1 cellular context compared by ENCODE assay signal in the genomic region with DNA sequence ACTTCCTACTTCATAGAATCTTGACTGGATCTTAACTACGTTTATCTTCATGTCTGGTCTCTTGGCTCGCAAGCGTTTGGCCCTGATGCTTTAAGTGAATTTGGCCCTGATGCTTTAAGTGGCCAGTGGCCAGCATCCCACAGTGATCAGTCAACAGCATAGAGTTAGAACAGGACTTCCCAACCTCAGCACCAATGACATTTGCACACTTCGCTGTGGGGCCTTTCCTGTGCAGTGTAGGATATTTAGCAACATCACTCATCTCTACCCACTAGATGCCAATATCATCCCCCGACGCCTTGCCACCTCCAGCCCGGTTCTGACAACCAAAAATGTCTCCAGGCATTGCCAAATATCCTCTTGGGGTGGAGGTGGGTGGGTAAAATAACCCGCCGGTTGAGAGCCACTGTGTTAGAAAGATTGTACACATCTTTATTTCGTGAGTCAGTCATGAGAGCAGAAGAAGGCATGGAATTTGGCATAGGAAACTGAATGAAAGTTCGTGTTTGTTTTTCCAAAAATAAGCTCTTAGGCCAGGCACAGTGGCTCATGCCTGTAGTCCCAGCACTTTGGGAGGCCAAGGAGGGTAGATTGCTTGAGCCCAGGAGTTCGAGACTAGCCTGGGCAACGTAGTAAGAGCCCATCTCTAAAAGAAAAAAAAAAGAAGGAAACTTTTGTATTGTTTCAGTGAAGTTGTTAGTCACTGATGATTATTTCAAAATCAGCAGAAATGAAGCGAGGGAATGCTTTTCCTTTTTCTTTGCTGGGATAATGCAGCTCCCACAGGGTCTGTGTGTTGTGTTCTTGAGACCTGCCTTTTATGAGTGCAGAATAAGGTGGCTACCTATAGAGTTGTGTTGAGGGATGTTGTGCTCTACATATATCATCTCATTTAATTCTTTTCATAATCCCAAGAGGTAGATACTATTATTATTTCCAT.
A peak's percentile ranks its signal among the peaks of the same experiment; 100 is the strongest.
TF ChIP-seq lines count a peak whose summit lies in the region.

No MANE protein-coding gene starts in this region.

TF ChIP-seq in IMR-90, 13 proteins besides CTCF, POLR2A, EP300 and RAD21:
- peak; percentile 8 for TF ChIP-seq RCOR1 (IDR thresholded peaks at IDR 0.05; ENCODE audit: insufficient replicate concordance, low read length)
- TF ChIP-seq CEBPB (IDR thresholded peaks at IDR 0.05; ENCODE audit: low read depth, low read length) = peak; percentile 51
- no peak for TF ChIP-seq CHD1 (IDR thresholded peaks at IDR 0.05; ENCODE audit: low read depth, low read length)
